Comparison of ENCODE assay signal across 35 cellular contexts in the genomic region with DNA sequence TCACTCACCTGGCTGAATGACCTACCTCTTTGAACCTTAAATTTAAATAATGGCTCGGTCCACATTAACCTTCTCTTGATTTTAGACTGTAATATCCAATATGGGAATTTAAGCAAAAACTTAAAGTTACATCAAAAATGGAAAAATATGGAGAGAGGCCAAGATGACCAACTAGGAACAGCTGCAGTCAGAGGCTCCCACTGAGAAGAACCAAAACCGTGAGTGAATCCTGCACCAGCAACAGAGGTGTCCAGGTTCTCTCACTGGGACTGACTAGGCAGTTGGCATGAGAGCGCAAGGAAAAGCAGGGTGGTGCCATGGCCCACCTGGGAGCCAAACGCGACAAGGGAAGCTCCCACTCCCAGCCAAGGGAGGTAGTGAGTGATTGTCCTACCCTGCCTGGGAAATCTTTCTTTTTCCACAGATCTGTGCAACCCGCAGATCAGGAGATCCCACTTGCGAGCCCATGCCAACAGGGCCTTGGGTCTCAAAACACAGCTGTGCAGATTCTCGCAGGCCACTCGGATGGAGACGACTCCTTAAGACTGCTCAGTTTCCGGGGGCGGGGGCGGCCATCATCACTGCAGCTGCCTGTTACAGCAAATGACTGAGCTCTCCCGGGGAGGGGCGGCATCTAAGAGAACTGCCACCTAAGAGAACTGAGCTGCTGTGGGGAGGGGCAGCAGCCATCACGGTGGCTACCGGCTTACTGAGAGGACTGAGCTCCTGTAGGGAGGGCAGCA.
"Had no signal": no experiment of that assay in that cellular context is flagged by ENCODE, and none has a peak within 500 bp of the region (broad histone marks: within the 10 kb centered on the region; RNA-seq: fewer than 3 reads in every experiment).

No MANE protein-coding gene starts in this region.

- H3K36me3 ChIP-seq: adrenal gland, Peyer's patch had no signal

- H3K27me3 Mint-ChIP-seq: activated CD4-positive, alpha-beta T cell treated with anti-CD3 and anti-CD28 coated beads, Interleukin-2, amount 10 ng/mL, durations not matched to agents 7 days and 5 days; IgD-negative memory B cell had no signal

- H3K9me3 Mint-ChIP-seq: activated CD4-positive, alpha-beta T cell treated with anti-CD3 and anti-CD28 coated beads, Interleukin-2, amount 10 ng/mL, durations not matched to agents 7 days and 5 days; activated T-cell treated with anti-CD3 and anti-CD28 coated beads, Interleukin-2, amount 50 U/mL, for 4 hours; activated T-helper 1 cell treated with anti-CD3 and anti-CD28 coated beads, Interleukin-12 subunit alpha, Interleukin-12 subunit beta, Interleukin-2, Interleukin-4 antibody, amounts not matched to agents 30 ng/mL and 10 ng/mL and 1 ng/mL, durations not matched to agents 14 hours and 24 hours and 36 hours had no signal

- H3K4me3 ChIP-seq: adrenal gland, Peyer's patch, SK-N-MC had no signal

- ATAC-seq: activated CD8-positive, alpha-beta T cell treated with anti-CD3 and anti-CD28 coated beads, Interleukin-2, amount 10 ng/mL, durations not matched to agents 7 days and 5 days; activated naive CD4-positive, alpha-beta T cell treated with anti-CD3 and anti-CD28 coated beads, Interleukin-2, amount 50 U/mL, for 72 hours; activated T-cell treated with anti-CD3 and anti-CD28 coated beads, Interleukin-2, amount 50 U/mL, for 4 hours; PC-3 had no signal

- H3K4me3 Mint-ChIP-seq: activated CD4-positive, alpha-beta T cell treated with anti-CD3 and anti-CD28 coated beads, Interleukin-2, amount 10 ng/mL, durations not matched to agents 7 days and 5 days; activated CD8-positive, alpha-beta T cell treated with anti-CD3 and anti-CD28 coated beads, Interleukin-2, amount 10 ng/mL, durations not matched to agents 7 days and 5 days; activated naive CD4-positive, alpha-beta T cell treated with anti-CD3 and anti-CD28 coated beads for 36 hours; activated T-cell treated with anti-CD3 and anti-CD28 coated beads, Interleukin-2, amount 50 U/mL, for 4 hours; activated T-helper 1 cell treated with anti-CD3 and anti-CD28 coated beads, Interleukin-12 subunit alpha, Interleukin-12 subunit beta, Interleukin-2, Interleukin-4 antibody, amounts not matched to agents 30 ng/mL and 10 ng/mL and 1 ng/mL, durations not matched to agents 14 hours and 24 hours and 36 hours; brain; IgD-negative memory B cell had no signal

- H3K4me1 ChIP-seq: adrenal gland, Peyer's patch had no signal

- H3K4me1 Mint-ChIP-seq: activated CD4-positive, alpha-beta T cell treated with anti-CD3 and anti-CD28 coated beads, Interleukin-2, amount 10 ng/mL, durations not matched to agents 7 days and 5 days; brain; IgD-negative memory B cell had no signal

- H3K27ac ChIP-seq: adrenal gland, Peyer's patch, SK-N-MC had no signal

- FAIRE-seq: bronchial epithelial cell, TTC549 had no signal

- H3K36me3 Mint-ChIP-seq: activated naive CD4-positive, alpha-beta T cell treated with anti-CD3 and anti-CD28 coated beads, Interleukin-2, amount 50 U/mL, for 72 hours; brain; IgD-negative memory B cell had no signal

- H3K27ac Mint-ChIP-seq: activated CD4-positive, alpha-beta T cell treated with anti-CD3 and anti-CD28 coated beads, Interleukin-2, amount 10 ng/mL, durations not matched to agents 7 days and 5 days; activated CD8-positive, alpha-beta T cell treated with anti-CD3 and anti-CD28 coated beads, Interleukin-2, amount 10 ng/mL, durations not matched to agents 7 days and 5 days; activated naive CD4-positive, alpha-beta T cell treated with anti-CD3 and anti-CD28 coated beads for 36 hours; activated naive CD4-positive, alpha-beta T cell treated with anti-CD3 and anti-CD28 coated beads, Interleukin-2, amount 50 U/mL, for 72 hours; activated T-helper 1 cell treated with anti-CD3 and anti-CD28 coated beads, Interleukin-12 subunit alpha, Interleukin-12 subunit beta, Interleukin-2, Interleukin-4 antibody, amounts not matched to agents 30 ng/mL and 10 ng/mL and 1 ng/mL, durations not matched to agents 14 hours and 24 hours and 36 hours; brain; IgD-negative memory B cell had no signal

- DNase-seq: activated CD4-positive, alpha-beta T cell treated with anti-CD3 and anti-CD28 coated beads, Interleukin-2, amount 10 ng/mL, durations not matched to agents 7 days and 5 days; activated CD4-positive, alpha-beta T cell treated with anti-CD3 and anti-CD28 coated beads, Interleukin-2, amount 50 U/mL, for 48 hours; activated CD8-positive, alpha-beta T cell treated with anti-CD3 and anti-CD28 coated beads, Interleukin-2, amount 10 ng/mL, durations not matched to agents 7 days and 5 days; activated gamma-delta T cell treated with Interleukin-2 at 50 U/mL for 16 hours; activated naive CD4-positive, alpha-beta T cell treated with anti-CD3 and anti-CD28 coated beads for 36 hours; activated T-cell treated with anti-CD3 and anti-CD28 coated beads for 4 hours; activated T-cell treated with anti-CD3 and anti-CD28 coated beads, Interleukin-2, amount 50 U/mL, for 4 hours; adrenal gland; central memory CD4-positive, alpha-beta T cell; Kasumi-1; KG1; MM.1S; MV-4-11; NCI-H1092; NCI-H1436 treated with DMSO at 0.1 percent for 48 hours; NCI-H1694 treated with DMSO at 0.1 percent for 48 hours; NCI-H2029 treated with DMSO at 0.1 percent for 48 hours; NCI-H2107; NCI-H2171; NCI-H510A; NCI-H526; NCI-H748 treated with DMSO at 0.1 percent for 48 hours; NK-92 treated with Interleukin-12 subunit alpha and Interleukin-12 subunit beta, amount 100 ng/mL, for 24 hours; PC-3; Peyer's patch; RPMI8226; SIG-M5; T1000 had no signal

- H3K9me3 ChIP-seq: adrenal gland, Peyer's patch had no signal

- H3K27me3 ChIP-seq: adrenal gland, Peyer's patch had no signal
